7 cellular contexts compared by ENCODE assay signal in the genomic region with DNA sequence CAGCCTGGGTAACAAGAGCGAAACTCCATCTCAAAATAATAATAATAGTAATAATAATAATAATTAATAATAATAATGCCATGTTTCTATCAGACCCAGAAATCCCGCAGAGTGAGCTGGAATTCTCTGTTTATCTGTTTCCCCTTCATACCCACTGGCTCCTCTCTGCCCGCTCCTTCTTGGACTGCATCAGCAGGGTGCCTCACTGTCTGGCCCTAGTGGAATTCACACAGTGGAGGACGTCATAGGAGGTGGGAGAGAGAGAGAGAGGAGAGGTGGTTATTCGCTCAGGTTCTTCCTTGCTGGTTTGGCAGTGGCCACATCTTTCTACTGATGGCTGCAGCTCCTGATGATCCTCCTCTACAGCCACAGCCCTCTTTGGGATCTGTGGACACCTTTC. TPM values are rescaled to one million over a fixed set of nuclear protein-coding genes. Genes with fewer than 3 reads are reported as not detected.
DNase-seq lines count a peak whose midpoint lies in the region; TF ChIP-seq lines count a peak whose summit lies in the region.
"Not testable (repeated sequence)": the region's sequence is repeated elsewhere in the genome, so short reads cannot be mapped to it uniquely, and the experiment has no call there.

No MANE protein-coding gene starts in this region.

- H3K79me2 ChIP-seq in GM23248 (ENCODE audit: insufficient read depth) = not testable (repeated sequence)

- not testable (repeated sequence) for H4K20me1 ChIP-seq in GM23248 (ENCODE audit: insufficient read depth)

- H3F3A ChIP-seq in GM23248 (ENCODE audit: insufficient read depth) = not testable (repeated sequence)

- DNase-seq in A172 (ENCODE audit: low spot score) (peak; percentile 11), EH (ENCODE audit: low read depth) (peak; percentile 29), GM23248 (peak; percentile 67), NCI-H226 (peak; percentile 17), amniotic epithelial cell (ENCODE audit: low read depth) (peak; percentile 20), choroid plexus epithelial cell (ENCODE audit: low read depth) (peak; percentile 48)

- not testable (repeated sequence) for H2AFZ ChIP-seq in GM23248

- H3K4me3 ChIP-seq in GM23248; choroid plexus epithelial cell (ENCODE audit: low read depth, low read length); skeletal muscle satellite cell (ENCODE audit: low read length): not testable (repeated sequence)

- not testable (repeated sequence) for H3K27me3 ChIP-seq in GM23248 (replicated peaks; ENCODE audit: insufficient read depth); skeletal muscle satellite cell (ENCODE audit: control insufficient read depth, insufficient read depth, low read length)

- H3K9ac ChIP-seq in GM23248 (peak overlapping the region; percentile 71), skeletal muscle satellite cell (ENCODE audit: low read depth, low read length) (peak overlapping the region; percentile 54)

- H3K36me3 ChIP-seq in GM23248 (ENCODE audit: low read depth); skeletal muscle satellite cell (ENCODE audit: insufficient read depth, low read length): not testable (repeated sequence)

- not testable (repeated sequence) for H3K9me3 ChIP-seq in GM23248 (ENCODE audit: low read depth); skeletal muscle satellite cell (replicated peaks; ENCODE audit: low read length)

- in situ Hi-C loops in GM23248 (cut with MboI) = not testable (repeated sequence)

- H3K27ac ChIP-seq in GM23248 = peak overlapping the region; percentile 83

- WGBS in GM23248 (ENCODE audit: low coverage in 1 of 2, low lambda C conversion rate in 2 of 2, missing lambda C conversion rate in 2 of 2), 2 experiments = 60 to 65% methylated on average over 4 to 5 of the region's 5 CpGs

- not testable (repeated sequence) for TF ChIP-seq CTCF in choroid plexus epithelial cell (conservative IDR thresholded peaks at IDR 0.05; ENCODE audit: low read depth, low read length)

- H3K4me1 ChIP-seq in GM23248 (ENCODE audit: insufficient read depth) = peaks cover 18% of the 10 kb centered on the region; the same call in 1 of the 2 replicates
- H3K4me1 ChIP-seq in skeletal muscle satellite cell (ENCODE audit: control insufficient read depth, insufficient read depth, low read length) = peaks cover 11% of the 10 kb centered on the region

- H3K4me2 ChIP-seq in GM23248 (ENCODE audit: unreplicated experiment) = peak overlapping the region; percentile 16
- H3K4me2 ChIP-seq in skeletal muscle satellite cell (ENCODE audit: low read length) = not testable (repeated sequence)

- H3K9me2 ChIP-seq in GM23248 (ENCODE audit: insufficient read depth) = not testable (repeated sequence)

RNA-seq across cellular contexts. Expression of gene AGAP6, which starts 28.7 kb away (rescaled TPM):
- total RNA-seq in A172 (2014; rRNA removed; shearing (Covaris generic)) = 0.62 and 3.6 TPM in 2 replicates
- 4.9 and 6.4 TPM in 2 replicates for total RNA-seq in GM23248 (2014; rRNA removed; shearing (Covaris generic))
- polyA plus RNA-seq in GM23248 (2016; fragmentation: Nextera tagmentation; extraction: Ambion mirVana) = 3.1 and 4.7 TPM in 2 replicates
- total RNA-seq in skeletal muscle satellite cell (2012; rRNA removed) = 2.2 and 2.5 TPM in 2 replicates

RNA-seq across cellular contexts. Expression of gene WASHC2A, which starts 50.8 kb away (rescaled TPM):
- total RNA-seq in A172 (2014; rRNA removed; shearing (Covaris generic)) = 27.1 and 36.7 TPM in 2 replicates
- 23.0 and 23.9 TPM in 2 replicates for total RNA-seq in GM23248 (2014; rRNA removed; shearing (Covaris generic))
- polyA plus RNA-seq in GM23248 (2016; fragmentation: Nextera tagmentation; extraction: Ambion mirVana) = 25.8 and 26.8 TPM in 2 replicates
- total RNA-seq in skeletal muscle satellite cell (2012; rRNA removed) = 31.9 and 34.5 TPM in 2 replicates

Comparison
In these comparisons a context has a peak if more than half of its experiments do, and no peak if none do; other contexts are left out.
1. DNase-seq: peak in every context shown above with its lines; median percentile 67 in GM23248; 48 in choroid plexus epithelial cell; 29 in EH; 20 in amniotic epithelial cell; 17 in NCI-H226; 11 in A172.